Comparison of ENCODE assay signal across 1 cellular context in the genomic region with DNA sequence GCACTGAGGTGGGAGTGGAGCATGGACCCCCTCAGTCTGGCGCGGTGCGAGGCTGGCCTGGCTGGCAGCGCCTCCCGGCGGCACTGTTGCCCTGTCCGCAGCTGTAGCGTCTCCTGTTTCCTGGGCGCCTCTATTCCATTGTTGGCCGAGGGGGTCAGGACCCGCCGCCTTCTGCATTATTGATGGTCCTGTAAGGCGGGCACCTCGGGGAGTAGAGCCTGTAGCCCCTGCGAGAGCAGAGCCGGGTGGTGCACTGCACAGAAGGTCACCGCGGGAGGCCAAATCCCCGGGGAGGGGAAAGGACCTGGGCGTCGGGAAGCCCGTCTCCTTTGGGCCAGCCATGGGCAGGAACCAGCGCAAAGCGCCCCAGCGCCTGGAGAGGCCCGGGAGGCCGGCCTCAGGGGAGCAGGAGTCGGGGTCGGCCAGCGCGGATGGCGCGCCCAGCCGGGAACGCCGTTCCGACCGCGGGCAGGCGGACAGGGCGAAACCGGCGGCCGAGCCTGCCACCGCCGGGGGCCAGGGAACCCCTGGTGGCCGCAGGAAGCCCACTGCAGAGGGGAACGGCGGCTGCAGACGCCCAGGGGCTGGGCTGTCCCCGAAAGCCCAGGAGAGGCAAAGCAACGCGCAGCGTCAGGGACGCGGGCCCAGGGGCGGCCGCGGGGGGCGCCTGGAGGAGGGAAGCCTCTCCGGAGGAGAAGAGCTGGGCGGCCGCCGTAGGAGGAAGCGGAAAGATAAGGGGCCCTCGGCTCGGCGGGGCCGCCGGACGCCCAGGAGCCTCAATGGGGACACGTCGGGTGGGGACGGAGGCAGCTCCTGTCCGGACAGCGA.
TF ChIP-seq lines count a peak whose summit lies in the region.

Gene MYO15B (plus strand): TSS at position 83 of the 828 bp plus-strand sequence. CDS start 258 bp downstream, at position 341.

TF ChIP-seq in K562, 482 proteins besides CTCF, POLR2A, EP300 and RAD21 (continued from another document):
- TF ChIP-seq, protein P1, sequence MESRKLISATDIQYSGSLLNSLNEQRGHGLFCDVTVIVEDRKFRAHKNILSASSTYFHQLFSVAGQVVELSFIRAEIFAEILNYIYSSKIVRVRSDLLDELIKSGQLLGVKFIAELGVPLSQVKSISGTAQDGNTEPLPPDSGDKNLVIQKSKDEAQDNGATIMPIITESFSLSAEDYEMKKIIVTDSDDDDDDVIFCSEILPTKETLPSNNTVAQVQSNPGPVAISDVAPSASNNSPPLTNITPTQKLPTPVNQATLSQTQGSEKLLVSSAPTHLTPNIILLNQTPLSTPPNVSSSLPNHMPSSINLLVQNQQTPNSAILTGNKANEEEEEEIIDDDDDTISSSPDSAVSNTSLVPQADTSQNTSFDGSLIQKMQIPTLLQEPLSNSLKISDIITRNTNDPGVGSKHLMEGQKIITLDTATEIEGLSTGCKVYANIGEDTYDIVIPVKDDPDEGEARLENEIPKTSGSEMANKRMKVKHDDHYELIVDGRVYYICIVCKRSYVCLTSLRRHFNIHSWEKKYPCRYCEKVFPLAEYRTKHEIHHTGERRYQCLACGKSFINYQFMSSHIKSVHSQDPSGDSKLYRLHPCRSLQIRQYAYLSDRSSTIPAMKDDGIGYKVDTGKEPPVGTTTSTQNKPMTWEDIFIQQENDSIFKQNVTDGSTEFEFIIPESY (CRISPR knock-in tag; IDR thresholded peaks at IDR 0.05): peak; percentile 88
- TF ChIP-seq ZNF717 (CRISPR knock-in tag; IDR thresholded peaks at IDR 0.05) (no peak), YY1 (IDR thresholded peaks at IDR 0.05; ENCODE audit: borderline replicate concordance in 1 of 3, control insufficient read depth in 1 of 3, extremely low read depth in 1 of 3, insufficient read depth in 3 of 3, insufficient read length in 1 of 3, insufficient replicate concordance in 2 of 3, low read depth in 1 of 3, low read length in 2 of 3) (peak in 1 of 3 experiments; percentile 8), ZNF407 (IDR thresholded peaks at IDR 0.05; ENCODE audit: low read depth) (peak; percentile 74)
